ENCODE assay signal across 1 cellular context in genomic region chr12:34402899-34403705, GRCh38.
TF ChIP-seq lines count a peak whose summit lies in the region.

No MANE protein-coding gene starts in this region.

TF ChIP-seq in HepG2, 621 proteins besides CTCF, POLR2A, EP300 and RAD21 (continued from another document):
- no peak for TF ChIP-seq CAMTA2 (CRISPR knock-in tag; IDR thresholded peaks at IDR 0.05; ENCODE audit: borderline replicate concordance)
- no peak for TF ChIP-seq TRAFD1 (CRISPR knock-in tag; IDR thresholded peaks at IDR 0.05; ENCODE audit: borderline replicate concordance)
- no peak for TF ChIP-seq ZNF136 (CRISPR knock-in tag; IDR thresholded peaks at IDR 0.05; ENCODE audit: low read depth)
- TF ChIP-seq ZFY (CRISPR knock-in tag; IDR thresholded peaks at IDR 0.05): no peak
- no peak for TF ChIP-seq IKZF4 (CRISPR knock-in tag; IDR thresholded peaks at IDR 0.05; ENCODE audit: borderline replicate concordance, low read depth, not compliant biosample characterization)
- no peak for TF ChIP-seq NRL (CRISPR knock-in tag; IDR thresholded peaks at IDR 0.05; ENCODE audit: borderline replicate concordance)
- no peak for TF ChIP-seq MXD3 (CRISPR knock-in tag; IDR thresholded peaks at IDR 0.05)
- no peak for TF ChIP-seq SRF (IDR thresholded peaks at IDR 0.05; ENCODE audit: low read depth, low read length)
